Comparison of ENCODE assay signal across 20 cellular contexts in genomic region chr6:122663981-122664380, GRCh38. TPM values are rescaled to one million over a fixed set of nuclear protein-coding genes. Genes with fewer than 3 reads are reported as not detected.
"Had no signal": no experiment of that assay in that cellular context is flagged by ENCODE, and none has a peak within 500 bp of the region (broad histone marks: within the 10 kb centered on the region; RNA-seq: fewer than 3 reads in every experiment).

No MANE protein-coding gene starts in this region.

- H3K4me1 Mint-ChIP-seq: activated B cell treated with CpG ODN at 0.5 μM for 24 hours; activated CD4-positive, alpha-beta T cell treated with anti-CD3 and anti-CD28 coated beads, Interleukin-2, amount 10 ng/mL, durations not matched to agents 24 days and 14 days; central memory CD8-positive, alpha-beta T cell had no signal

- ATAC-seq: activated CD8-positive, alpha-beta T cell treated with anti-CD3 and anti-CD28 coated beads, Interleukin-2, amount 10 ng/mL, durations not matched to agents 7 days and 5 days; activated naive CD4-positive, alpha-beta T cell treated with anti-CD3 and anti-CD28 coated beads, Interleukin-2, amount 50 U/mL, for 72 hours; activated T-cell treated with anti-CD3 and anti-CD28 coated beads, Interleukin-2, amount 50 U/mL, for 72 hours had no signal

- H3K27me3 ChIP-seq: esophagus squamous epithelium, sigmoid colon had no signal

- H3K9me3 ChIP-seq: esophagus squamous epithelium, sigmoid colon, thoracic aorta had no signal

- H3K27ac Mint-ChIP-seq: activated B cell treated with CpG ODN at 0.5 μM for 24 hours; activated CD4-positive, alpha-beta T cell treated with anti-CD3 and anti-CD28 coated beads, Interleukin-2, amount 10 ng/mL, durations not matched to agents 24 days and 14 days; activated CD8-positive, alpha-beta T cell treated with anti-CD3 and anti-CD28 coated beads, Interleukin-2, amount 10 ng/mL, durations not matched to agents 7 days and 5 days; activated naive CD4-positive, alpha-beta T cell treated with anti-CD3 and anti-CD28 coated beads, Interleukin-2, amount 50 U/mL, for 72 hours; activated T-cell treated with anti-CD3 and anti-CD28 coated beads, Interleukin-2, amount 50 U/mL, for 72 hours; brain; T-helper 2 cell treated with Interferon-gamma antibody and Interleukin-4, amounts not matched to agents 5 μg/mL and 100 μg/mL, for 36 hours had no signal

- H3K27me3 Mint-ChIP-seq: activated CD4-positive, alpha-beta T cell treated with anti-CD3 and anti-CD28 coated beads, Interleukin-2, amount 10 ng/mL, durations not matched to agents 24 days and 14 days; brain; central memory CD8-positive, alpha-beta T cell had no signal

- H3K4me3 Mint-ChIP-seq: activated B cell treated with CpG ODN at 0.5 μM for 24 hours; activated CD4-positive, alpha-beta T cell treated with anti-CD3 and anti-CD28 coated beads, Interleukin-2, amount 10 ng/mL, durations not matched to agents 24 days and 14 days; activated CD8-positive, alpha-beta T cell treated with anti-CD3 and anti-CD28 coated beads, Interleukin-2, amount 10 ng/mL, durations not matched to agents 7 days and 5 days; activated T-cell treated with anti-CD3 and anti-CD28 coated beads, Interleukin-2, amount 50 U/mL, for 72 hours; brain; central memory CD8-positive, alpha-beta T cell; neural crest cell; T-helper 2 cell treated with Interferon-gamma antibody and Interleukin-4, amounts not matched to agents 5 μg/mL and 100 μg/mL, for 36 hours had no signal

- DNase-seq: activated B cell treated with CpG ODN at 0.5 μM for 24 hours; activated CD4-positive, alpha-beta T cell treated with anti-CD3 and anti-CD28 coated beads, Interleukin-2, amount 10 ng/mL, durations not matched to agents 24 days and 14 days; activated CD8-positive, alpha-beta memory T cell treated with anti-CD3 and anti-CD28 coated beads, Interleukin-2, amount 50 U/mL, for 4 hours; activated CD8-positive, alpha-beta T cell treated with anti-CD3 and anti-CD28 coated beads, Interleukin-2, amount 10 ng/mL, durations not matched to agents 7 days and 5 days; activated gamma-delta T cell; activated T-cell treated with anti-CD3 and anti-CD28 coated beads, Interleukin-2, amount 50 U/mL, for 72 hours; effector CD8-positive, alpha-beta T cell; esophagus squamous epithelium; foreskin fibroblast; mesendoderm; sigmoid colon; stimulated activated CD4-positive, alpha-beta T cell treated with anti-CD3 and anti-CD28 coated beads, Interleukin-12 subunit alpha, Interleukin-12 subunit beta, amount 100 ng/mL, for 4 hours; stimulated activated CD4-positive, alpha-beta T cell treated with anti-CD3 and anti-CD28 coated beads, Interleukin-2, amount 100 ng/mL, for 24 hours had no signal

- H3K27ac ChIP-seq: esophagus squamous epithelium, sigmoid colon, thoracic aorta had no signal

- H3K36me3 Mint-ChIP-seq: activated naive CD4-positive, alpha-beta T cell treated with anti-CD3 and anti-CD28 coated beads, Interleukin-2, amount 50 U/mL, for 72 hours; brain had no signal

- H3K9me3 Mint-ChIP-seq: activated B cell treated with CpG ODN at 0.5 μM for 24 hours; activated CD4-positive, alpha-beta T cell treated with anti-CD3 and anti-CD28 coated beads, Interleukin-2, amount 10 ng/mL, durations not matched to agents 24 days and 14 days; activated naive CD4-positive, alpha-beta T cell treated with anti-CD3 and anti-CD28 coated beads, Interleukin-2, amount 50 U/mL, for 72 hours; activated T-cell treated with anti-CD3 and anti-CD28 coated beads, Interleukin-2, amount 50 U/mL, for 72 hours; brain; central memory CD8-positive, alpha-beta T cell; neural crest cell; T-helper 2 cell treated with Interferon-gamma antibody and Interleukin-4, amounts not matched to agents 5 μg/mL and 100 μg/mL, for 36 hours had no signal

RNA-seq across cellular contexts. Expression of gene PKIB, which starts 53.8 kb away (rescaled TPM):
- total RNA-seq: activated CD4-positive, alpha-beta T cell treated with anti-CD3 and anti-CD28 coated beads, Interleukin-2, amount 10 ng/mL, durations not matched to agents 24 days and 14 days; endothelial cell of umbilical vein had no signal
- polyA plus RNA-seq: endothelial cell of umbilical vein had no signal
